9 cellular contexts compared by ENCODE assay signal in the genomic region with DNA sequence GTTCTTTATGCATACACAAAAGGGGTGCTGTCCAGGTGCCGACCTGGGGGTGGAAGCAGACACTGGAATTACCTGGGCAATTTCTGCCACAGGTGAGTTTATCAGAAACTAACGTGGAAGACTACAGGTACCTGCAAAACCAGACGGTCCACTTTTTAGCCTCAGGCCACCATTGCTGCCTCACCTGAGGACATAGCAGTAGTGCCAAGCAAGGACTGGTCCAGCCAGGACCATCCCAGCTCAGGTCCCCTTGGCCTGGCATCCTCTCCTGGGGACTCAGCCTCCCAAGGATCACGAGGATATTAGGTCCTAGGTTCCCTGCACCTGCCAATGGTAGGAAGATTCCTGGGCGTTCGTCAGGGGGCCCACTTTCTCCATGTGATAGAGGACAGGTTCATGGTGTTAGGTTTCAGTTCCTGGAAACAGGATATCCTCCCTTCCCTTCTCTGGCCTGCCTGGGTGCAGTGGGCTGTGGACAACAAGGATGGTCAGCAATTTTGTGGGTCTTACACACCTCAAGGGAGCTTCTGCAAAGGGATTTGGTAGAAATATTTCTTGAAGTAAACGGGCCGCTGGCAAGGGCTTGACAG.
DNase-seq lines count a peak whose midpoint lies in the region; ATAC-seq, FAIRE-seq and TF ChIP-seq lines count a peak whose summit lies in the region.
"Had no signal": no experiment of that assay in that cellular context is flagged by ENCODE, and none has a peak within 500 bp of the region (broad histone marks: within the 10 kb centered on the region; RNA-seq: fewer than 3 reads in every experiment).

No MANE protein-coding gene starts in this region.

- H3K4me1 Mint-ChIP-seq in effector memory CD8-positive, alpha-beta T cell (ENCODE audit: low read depth in 2 of 2) = peaks cover 23 to 24% of the 10 kb centered on the region in 2 donors

- in situ Hi-C loops in IMR-90 (cut with MboI; ENCODE audit: low sequenced_read_pairs) = no loop called here
- in situ Hi-C loops in HAP-1 (cut with MboI; ENCODE audit: low sequenced_read_pairs) = no loop called here

- H3K23ac ChIP-seq in IMR-90 (ENCODE audit: low read depth, low read length) = no peak overlapping the region

- H3K4me2 ChIP-seq in IMR-90 (ENCODE audit: low read depth, low read length) = no peak overlapping the region

- peak overlapping the region in 1 of 2 experiments; percentile 62; a peak in 2 of 4 replicates for H4K8ac ChIP-seq in IMR-90 (ENCODE audit: low read depth in 2 of 2, low read length in 2 of 2)

- H3K27me3 ChIP-seq in IMR-90 (ENCODE audit: control insufficient read depth, insufficient read depth, low read length) (no peaks in the 10 kb centered on the region), pancreas (no peaks in the 10 kb centered on the region), HAP-1 (ENCODE audit: low read depth) (no peaks in the 10 kb centered on the region)

- dilution Hi-C loops in IMR-90 (cut with HindIII; ENCODE audit: low sequenced_read_pairs, unreplicated experiment) = no loop called here

- POLR2A ChIA-PET in IMR-90 (lab: Charles Lee; ENCODE audit: unreplicated experiment) = no interaction called here

- TF ChIP-seq RAD21 in IMR-90 (IDR thresholded peaks at IDR 0.05; ENCODE audit: low read length) = no peak

- no peak for FAIRE-seq in pancreas (lab: Jason Lieb, UNC)

- peak overlapping the region; percentile 53; the same call in 1 of the 2 replicates for H3K4ac ChIP-seq in IMR-90 (ENCODE audit: low read depth, low read length)

- no peak overlapping the region; the same call in 1 of the 2 replicates for H2AK5ac ChIP-seq in IMR-90 (ENCODE audit: low read depth, low read length)

- H2BK20ac ChIP-seq in IMR-90 (ENCODE audit: low read depth, low read length) = peak overlapping the region; percentile 54

- H3K36me3 ChIP-seq in IMR-90 (ENCODE audit: control insufficient read depth, insufficient read depth, low read length) (no peaks in the 10 kb centered on the region), pancreas (no peaks in the 10 kb centered on the region), HAP-1 (replicated peaks) (no peaks in the 10 kb centered on the region)

- H2AK9ac ChIP-seq in IMR-90 (replicated peaks; ENCODE audit: low read depth, low read length, poor library complexity) = no peak overlapping the region

- no peak overlapping the region for H3K27ac ChIP-seq in IMR-90 (ENCODE audit: insufficient read depth, low read length)
- no peak overlapping the region for H3K27ac ChIP-seq in pancreas

- no peaks in the 10 kb centered on the region for H3K27me3 Mint-ChIP-seq in effector memory CD8-positive, alpha-beta T cell

- H3K9me3 ChIP-seq in IMR-90 (ENCODE audit: control insufficient read depth, insufficient read depth, low read length) = no peaks in the 10 kb centered on the region
- H3K9me3 ChIP-seq in pancreas = no peaks in the 10 kb centered on the region
- no peaks in the 10 kb centered on the region for H3K9me3 ChIP-seq in HAP-1

- ATAC-seq in IMR-90 (ENCODE audit: low read depth) (no peak), pancreas (peak in 3 of 4 donors; percentile 32 to 73 (median 48)), GM18868 (IDR thresholded peaks at IDR 0.05; ENCODE audit: unreplicated experiment) (no peak)
- no peak for ATAC-seq in effector memory CD8-positive, alpha-beta T cell (replicated peaks)

- TF ChIP-seq CTCF in IMR-90 (conservative IDR thresholded peaks at IDR 0.05; ENCODE audit: low read depth, low read length) (no peak), pancreas (IDR thresholded peaks at IDR 0.05) (no peak)

- H3K9ac ChIP-seq in IMR-90 (ENCODE audit: low read depth, low read length) = no peak overlapping the region

- H4K91ac ChIP-seq in IMR-90 (ENCODE audit: insufficient read depth, low read depth, low read length) = peak overlapping the region; percentile 38

- no peak for TF ChIP-seq POLR2A in IMR-90 (IDR thresholded peaks at IDR 0.05; ENCODE audit: low read depth, low read length)

- H3K9me3 Mint-ChIP-seq in effector memory CD8-positive, alpha-beta T cell = no peaks in the 10 kb centered on the region

- H3K4me3 Mint-ChIP-seq in effector memory CD8-positive, alpha-beta T cell = peak overlapping the region; percentile 75 to 77

- no peaks in the 10 kb centered on the region for H3K79me1 ChIP-seq in IMR-90 (ENCODE audit: low read depth in 1 of 2, low read length in 2 of 2)

- peak overlapping the region; percentile 87 to 92 for H3K27ac Mint-ChIP-seq in effector memory CD8-positive, alpha-beta T cell

- no peak overlapping the region for H2BK5ac ChIP-seq in IMR-90 (ENCODE audit: low read depth, low read length, poor library complexity, severe bottlenecking)

- H4K20me1 ChIP-seq in IMR-90 (ENCODE audit: insufficient read depth, low read length) = no peaks in the 10 kb centered on the region

- H3K4me1 ChIP-seq in IMR-90 (ENCODE audit: control insufficient read depth, insufficient read depth, low read length) (peaks cover 14% of the 10 kb centered on the region), pancreas (no peaks in the 10 kb centered on the region), HAP-1 (no peaks in the 10 kb centered on the region)

- DNase-seq in ELF-1 (ENCODE audit: low read depth, low spot score) (peak; percentile 63), IMR-90 (no peak), pancreas (no peak), GM19240 (ENCODE audit: insufficient read length, low spot score) (no peak), HAP-1 (ENCODE audit: low spot score in 2 of 2) (no peak)
- no peak for DNase-seq in effector memory CD8-positive, alpha-beta T cell
- DNase-seq: cortex of kidney; stimulated activated naive CD4-positive, alpha-beta T cell treated with Interleukin-2 at 50 U/mL for 16 hours had no signal

- peak overlapping the region; percentile 39; the same call in 1 of the 3 replicates for H2BK15ac ChIP-seq in IMR-90 (ENCODE audit: low read depth, low read length)

- no peaks in the 10 kb centered on the region for H3K36me3 Mint-ChIP-seq in effector memory CD8-positive, alpha-beta T cell (ENCODE audit: insufficient read depth)

- H4K5ac ChIP-seq in IMR-90 (ENCODE audit: low read depth, low read length) = peak overlapping the region; percentile 73

- no peak overlapping the region; the same call in 1 of the 2 replicates for H2BK120ac ChIP-seq in IMR-90 (ENCODE audit: low read depth, low read length)

- intact Hi-C loops in IMR-90 (cut with micrococcal nuclease) (no loop called here), pancreas (cut with DNase I) (no loop called here)

- 72% methylated on average over 3 of the region's 8 CpGs; no CpG with 5 or more reads in 1 of the 2 experiments for WGBS in IMR-90 (ENCODE audit: extremely low coverage in 2 of 2, insufficient read length in 1 of 2), 2 experiments
- WGBS in pancreas, 2 donors = 52 to 53% methylated on average over 8 of the region's 8 CpGs

- H3K56ac ChIP-seq in IMR-90 (ENCODE audit: extremely low read depth, insufficient read depth, low read length) = no peak overlapping the region

- peaks cover 8% of the 10 kb centered on the region for H3K9me1 ChIP-seq in IMR-90 (ENCODE audit: insufficient read depth, low read length)

- BruUV-seq in IMR-90 (replicated peaks; lab: Mats Ljungman, UMichigan) = no TSS peak

- H2AFZ ChIP-seq in IMR-90 (replicated peaks; ENCODE audit: low read length, poor library complexity) = peak overlapping the region; percentile 14

- peak overlapping the region; percentile 24; the same call in 1 of the 2 replicates for H3K18ac ChIP-seq in IMR-90 (ENCODE audit: low read depth, low read length)

- no peak overlapping the region for H3K14ac ChIP-seq in IMR-90 (replicated peaks; ENCODE audit: low read depth, low read length)

- H3K4me3 ChIP-seq in IMR-90 (ENCODE audit: insufficient read depth, low read depth, low read length) (no peak overlapping the region), pancreas (no peak overlapping the region), HAP-1 (no peak overlapping the region)

- CTCF ChIA-PET in IMR-90 (lab: Yijun Ruan, JAX) = no interaction called here

TF ChIP-seq in IMR-90, 13 proteins besides CTCF, POLR2A, EP300 and RAD21:
- TF ChIP-seq BHLHE40 (IDR thresholded peaks at IDR 0.05; ENCODE audit: low read depth, low read length) (no peak), RFX5 (IDR thresholded peaks at IDR 0.05; ENCODE audit: low read depth, low read length) (no peak), MXI1 (IDR thresholded peaks at IDR 0.05; ENCODE audit: borderline replicate concordance, low read depth, low read length) (no peak), FOS (IDR thresholded peaks at IDR 0.05; ENCODE audit: low read depth, low read length) (no peak), CEBPB (IDR thresholded peaks at IDR 0.05; ENCODE audit: low read depth, low read length) (no peak)

Comparison
In these comparisons a context has a peak if more than half of its experiments do, and no peak if none do; other contexts are left out.
1. ATAC-seq: peak in pancreas (3 of 4); none in IMR-90 (single experiment), effector memory CD8-positive, alpha-beta T cell (single experiment) and GM18868 (single experiment).